1 cellular context compared by ENCODE assay signal in genomic region chr7:74449809-74450397, GRCh38.
TF ChIP-seq lines count a peak whose summit lies in the region.

No MANE protein-coding gene starts in this region.

TF ChIP-seq in HepG2, 621 proteins besides CTCF, POLR2A, EP300 and RAD21 (continued from another document):
- TF ChIP-seq ZNF275 (CRISPR knock-in tag; IDR thresholded peaks at IDR 0.05; ENCODE audit: borderline replicate concordance) (no peak), ZNF30 (CRISPR knock-in tag; IDR thresholded peaks at IDR 0.05) (no peak), ZBTB39 (CRISPR knock-in tag; IDR thresholded peaks at IDR 0.05) (no peak), ZKSCAN1 (IDR thresholded peaks at IDR 0.05; ENCODE audit: low read length) (no peak), ZSCAN21 (CRISPR knock-in tag; IDR thresholded peaks at IDR 0.05; ENCODE audit: borderline replicate concordance) (no peak), EED (CRISPR knock-in tag; IDR thresholded peaks at IDR 0.05) (0 out of 2 replicates have a peak, but pooled peaks have one; percentile 18), ZFP91 (CRISPR knock-in tag; IDR thresholded peaks at IDR 0.05; ENCODE audit: borderline replicate concordance) (0 out of 2 replicates have a peak, but pooled peaks have one; percentile 19), ZBTB26 (CRISPR knock-in tag; IDR thresholded peaks at IDR 0.05; ENCODE audit: borderline replicate concordance) (no peak), ZNF766 (CRISPR knock-in tag; IDR thresholded peaks at IDR 0.05; ENCODE audit: borderline replicate concordance) (no peak)
